Comparison of ENCODE assay signal across 1 cellular context in the genomic region with DNA sequence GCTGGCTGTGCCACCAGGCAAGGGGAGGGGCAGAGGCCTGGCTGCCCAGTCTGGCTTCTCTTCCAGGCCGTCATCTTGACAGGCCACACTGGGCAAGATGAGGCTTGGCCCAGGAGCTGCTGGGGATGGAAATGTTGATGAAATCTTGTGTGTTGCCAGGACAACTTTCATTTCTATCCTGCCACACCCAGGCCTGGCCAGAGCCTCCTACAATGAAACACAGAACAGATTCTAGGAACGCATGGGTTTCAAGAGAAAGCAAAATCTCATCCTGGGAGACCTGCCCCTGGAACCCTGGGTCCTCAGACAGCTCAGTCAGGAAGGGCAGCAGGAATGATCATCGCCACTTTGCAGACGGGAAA.
TF ChIP-seq lines count a peak whose summit lies in the region.

No MANE protein-coding gene starts in this region.

TF ChIP-seq in HepG2, 621 proteins besides CTCF, POLR2A, EP300 and RAD21 (continues in another document):
- TF ChIP-seq TFE3 (CRISPR knock-in tag; IDR thresholded peaks at IDR 0.05), result no peak
- TF ChIP-seq, protein P1, sequence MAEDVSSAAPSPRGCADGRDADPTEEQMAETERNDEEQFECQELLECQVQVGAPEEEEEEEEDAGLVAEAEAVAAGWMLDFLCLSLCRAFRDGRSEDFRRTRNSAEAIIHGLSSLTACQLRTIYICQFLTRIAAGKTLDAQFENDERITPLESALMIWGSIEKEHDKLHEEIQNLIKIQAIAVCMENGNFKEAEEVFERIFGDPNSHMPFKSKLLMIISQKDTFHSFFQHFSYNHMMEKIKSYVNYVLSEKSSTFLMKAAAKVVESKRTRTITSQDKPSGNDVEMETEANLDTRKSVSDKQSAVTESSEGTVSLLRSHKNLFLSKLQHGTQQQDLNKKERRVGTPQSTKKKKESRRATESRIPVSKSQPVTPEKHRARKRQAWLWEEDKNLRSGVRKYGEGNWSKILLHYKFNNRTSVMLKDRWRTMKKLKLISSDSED (CRISPR knock-in tag; IDR thresholded peaks at IDR 0.05), result peak; percentile 49; the same call in 1 of the 2 replicates
- TF ChIP-seq ZNF614 (CRISPR knock-in tag; IDR thresholded peaks at IDR 0.05; ENCODE audit: borderline replicate concordance), result no peak
- TF ChIP-seq ZNF777 (CRISPR knock-in tag; IDR thresholded peaks at IDR 0.05), result peak; percentile 10; the same call in 1 of the 2 replicates
- TF ChIP-seq SYNCRIP (IDR thresholded peaks at IDR 0.05; ENCODE audit: insufficient read depth, low read depth, low read length), result no peak
- no peak for TF ChIP-seq AKAP8 (CRISPR knock-in tag; IDR thresholded peaks at IDR 0.05)
- TF ChIP-seq TEAD2 (CRISPR knock-in tag; IDR thresholded peaks at IDR 0.05), result no peak
- 0 out of 2 replicates have a peak, but pooled peaks have one; percentile 28 for TF ChIP-seq EEA1 (CRISPR knock-in tag; IDR thresholded peaks at IDR 0.05; ENCODE audit: borderline replicate concordance)
- 0 out of 2 replicates have a peak, but pooled peaks have one; percentile 3 for TF ChIP-seq ZNF761 (CRISPR knock-in tag; conservative IDR thresholded peaks at IDR 0.05)
- TF ChIP-seq DNMT1 (CRISPR knock-in tag; IDR thresholded peaks at IDR 0.05), result peak; percentile 23; the same call in 1 of the 2 replicates
- TF ChIP-seq HIVEP1 (CRISPR knock-in tag; IDR thresholded peaks at IDR 0.05), result peak; percentile 72; the same call in 1 of the 2 replicates
- no peak for TF ChIP-seq ZNF282 (IDR thresholded peaks at IDR 0.05; ENCODE audit: partially characterized antibody)
- TF ChIP-seq ZNF275 (CRISPR knock-in tag; IDR thresholded peaks at IDR 0.05; ENCODE audit: borderline replicate concordance), result 0 out of 2 replicates have a peak, but pooled peaks have one; percentile 45
- peak; percentile 16; the same call in 1 of the 2 replicates for TF ChIP-seq BRD4 (CRISPR knock-in tag; IDR thresholded peaks at IDR 0.05)
- peak; percentile 68 for TF ChIP-seq AGO2 (optimal IDR thresholded peaks at IDR 0.05; ENCODE audit: low read depth, low read length)
- no peak for TF ChIP-seq ZEB1 (IDR thresholded peaks at IDR 0.05; ENCODE audit: insufficient replicate concordance, low read depth)
- TF ChIP-seq, protein P2, sequence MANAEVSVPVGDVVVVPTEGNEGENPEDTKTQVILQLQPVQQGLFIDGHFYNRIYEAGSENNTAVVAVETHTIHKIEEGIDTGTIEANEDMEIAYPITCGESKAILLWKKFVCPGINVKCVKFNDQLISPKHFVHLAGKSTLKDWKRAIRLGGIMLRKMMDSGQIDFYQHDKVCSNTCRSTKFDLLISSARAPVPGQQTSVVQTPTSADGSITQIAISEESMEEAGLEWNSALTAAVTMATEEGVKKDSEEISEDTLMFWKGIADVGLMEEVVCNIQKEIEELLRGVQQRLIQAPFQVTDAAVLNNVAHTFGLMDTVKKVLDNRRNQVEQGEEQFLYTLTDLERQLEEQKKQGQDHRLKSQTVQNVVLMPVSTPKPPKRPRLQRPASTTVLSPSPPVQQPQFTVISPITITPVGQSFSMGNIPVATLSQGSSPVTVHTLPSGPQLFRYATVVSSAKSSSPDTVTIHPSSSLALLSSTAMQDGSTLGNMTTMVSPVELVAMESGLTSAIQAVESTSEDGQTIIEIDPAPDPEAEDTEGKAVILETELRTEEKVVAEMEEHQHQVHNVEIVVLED (CRISPR knock-in tag; IDR thresholded peaks at IDR 0.05; ENCODE audit: borderline replicate concordance), result no peak
- no peak for TF ChIP-seq TFDP1 (CRISPR knock-in tag; IDR thresholded peaks at IDR 0.05; ENCODE audit: borderline replicate concordance)
- TF ChIP-seq ZNF883 (CRISPR knock-in tag; IDR thresholded peaks at IDR 0.05; ENCODE audit: not compliant biosample characterization), result no peak
- TF ChIP-seq ZNF839 (CRISPR knock-in tag; IDR thresholded peaks at IDR 0.05; ENCODE audit: borderline replicate concordance), result peak; percentile 8; the same call in 1 of the 2 replicates
- TF ChIP-seq MYC (CRISPR knock-in tag; IDR thresholded peaks at IDR 0.05; ENCODE audit: borderline replicate concordance), result no peak
- no peak; the same call in 1 of the 2 replicates for TF ChIP-seq HMGXB3 (CRISPR knock-in tag; IDR thresholded peaks at IDR 0.05; ENCODE audit: borderline replicate concordance)
- TF ChIP-seq ZFP41 (CRISPR knock-in tag; IDR thresholded peaks at IDR 0.05; ENCODE audit: borderline replicate concordance), result 0 out of 2 replicates have a peak, but pooled peaks have one; percentile 65
- TF ChIP-seq THAP9 (CRISPR knock-in tag; IDR thresholded peaks at IDR 0.05; ENCODE audit: borderline replicate concordance), result 0 out of 2 replicates have a peak, but pooled peaks have one; percentile 9
- TF ChIP-seq SPEN (CRISPR knock-in tag; IDR thresholded peaks at IDR 0.05; ENCODE audit: low read depth), result no peak
- TF ChIP-seq SALL2 (CRISPR knock-in tag; IDR thresholded peaks at IDR 0.05), result peak; percentile 39; the same call in 1 of the 2 replicates
- no peak for TF ChIP-seq BCL6 (CRISPR knock-in tag; IDR thresholded peaks at IDR 0.05)
- 0 out of 2 replicates have a peak, but pooled peaks have one; percentile 8 for TF ChIP-seq DRAP1 (CRISPR knock-in tag; IDR thresholded peaks at IDR 0.05)
- TF ChIP-seq, protein P3, sequence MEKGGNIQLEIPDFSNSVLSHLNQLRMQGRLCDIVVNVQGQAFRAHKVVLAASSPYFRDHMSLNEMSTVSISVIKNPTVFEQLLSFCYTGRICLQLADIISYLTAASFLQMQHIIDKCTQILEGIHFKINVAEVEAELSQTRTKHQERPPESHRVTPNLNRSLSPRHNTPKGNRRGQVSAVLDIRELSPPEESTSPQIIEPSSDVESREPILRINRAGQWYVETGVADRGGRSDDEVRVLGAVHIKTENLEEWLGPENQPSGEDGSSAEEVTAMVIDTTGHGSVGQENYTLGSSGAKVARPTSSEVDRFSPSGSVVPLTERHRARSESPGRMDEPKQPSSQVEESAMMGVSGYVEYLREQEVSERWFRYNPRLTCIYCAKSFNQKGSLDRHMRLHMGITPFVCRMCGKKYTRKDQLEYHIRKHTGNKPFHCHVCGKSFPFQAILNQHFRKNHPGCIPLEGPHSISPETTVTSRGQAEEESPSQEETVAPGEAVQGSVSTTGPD (CRISPR knock-in tag; IDR thresholded peaks at IDR 0.05), result 0 out of 2 replicates have a peak, but pooled peaks have one; percentile 62
- TF ChIP-seq ZNF570 (CRISPR knock-in tag; IDR thresholded peaks at IDR 0.05; ENCODE audit: borderline replicate concordance), result no peak
- 0 out of 2 replicates have a peak, but pooled peaks have one; percentile 58 for TF ChIP-seq ZNF776 (CRISPR knock-in tag; IDR thresholded peaks at IDR 0.05)
- 0 out of 2 replicates have a peak, but pooled peaks have one; percentile 64 for TF ChIP-seq MYPOP (CRISPR knock-in tag; IDR thresholded peaks at IDR 0.05)
- TF ChIP-seq, protein P4, sequence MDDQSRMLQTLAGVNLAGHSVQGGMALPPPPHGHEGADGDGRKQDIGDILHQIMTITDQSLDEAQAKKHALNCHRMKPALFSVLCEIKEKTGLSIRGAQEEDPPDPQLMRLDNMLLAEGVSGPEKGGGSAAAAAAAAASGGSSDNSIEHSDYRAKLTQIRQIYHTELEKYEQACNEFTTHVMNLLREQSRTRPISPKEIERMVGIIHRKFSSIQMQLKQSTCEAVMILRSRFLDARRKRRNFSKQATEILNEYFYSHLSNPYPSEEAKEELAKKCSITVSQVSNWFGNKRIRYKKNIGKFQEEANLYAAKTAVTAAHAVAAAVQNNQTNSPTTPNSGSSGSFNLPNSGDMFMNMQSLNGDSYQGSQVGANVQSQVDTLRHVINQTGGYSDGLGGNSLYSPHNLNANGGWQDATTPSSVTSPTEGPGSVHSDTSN (CRISPR knock-in tag; IDR thresholded peaks at IDR 0.05; ENCODE audit: borderline replicate concordance), result no peak
- peak; percentile 90; the same call in 1 of the 2 replicates for TF ChIP-seq ZNF333 (CRISPR knock-in tag; IDR thresholded peaks at IDR 0.05; ENCODE audit: borderline replicate concordance)
